1 cellular context compared by ENCODE assay signal in the genomic region with DNA sequence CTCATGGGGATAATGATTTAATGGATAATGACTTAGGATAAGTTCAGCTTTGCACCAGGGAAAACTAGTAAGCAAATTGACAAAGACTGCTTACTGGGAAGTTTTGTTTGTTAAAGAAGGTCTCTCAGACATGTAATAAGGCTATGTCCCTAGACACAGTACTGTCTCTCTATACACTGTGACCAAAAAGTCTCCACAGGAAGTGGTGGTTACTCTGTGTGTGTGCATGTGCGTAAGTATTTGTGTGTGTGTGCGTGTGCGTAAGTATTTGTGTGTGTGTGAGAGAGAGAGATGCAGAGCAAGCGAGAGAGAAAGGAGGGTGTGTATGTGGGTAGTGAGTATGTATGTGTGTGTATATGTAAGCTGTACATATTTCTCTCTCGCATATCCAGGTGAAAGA.
TF ChIP-seq lines count a peak whose summit lies in the region.

No MANE protein-coding gene starts in this region.

TF ChIP-seq in H1, 55 proteins besides CTCF, POLR2A, EP300 and RAD21:
- TF ChIP-seq SRF (IDR thresholded peaks at IDR 0.05; ENCODE audit: low read depth, low read length) (no peak), BCL11A (IDR thresholded peaks at IDR 0.05; ENCODE audit: low read depth in 2 of 2, low read length in 2 of 2) (no peak), NANOG (IDR thresholded peaks at IDR 0.05; ENCODE audit: insufficient read depth, low read depth, low read length, poor library complexity, severe bottlenecking) (no peak), SP2 (IDR thresholded peaks at IDR 0.05; ENCODE audit: low read length) (no peak), SIRT6 (IDR thresholded peaks at IDR 0.05; ENCODE audit: low read length) (no peak), POLR2AphosphoS5 (IDR thresholded peaks at IDR 0.05; ENCODE audit: low read depth, low read length) (no peak), TBP (IDR thresholded peaks at IDR 0.05; ENCODE audit: low read depth, low read length) (no peak), SP4 (IDR thresholded peaks at IDR 0.05; ENCODE audit: low read length) (no peak)
- TF ChIP-seq, protein P1, sequence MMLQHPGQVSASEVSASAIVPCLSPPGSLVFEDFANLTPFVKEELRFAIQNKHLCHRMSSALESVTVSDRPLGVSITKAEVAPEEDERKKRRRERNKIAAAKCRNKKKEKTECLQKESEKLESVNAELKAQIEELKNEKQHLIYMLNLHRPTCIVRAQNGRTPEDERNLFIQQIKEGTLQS (IDR thresholded peaks at IDR 0.05; ENCODE audit: insufficient read depth, low read depth, low read length) = no peak
